In the genomic region with DNA sequence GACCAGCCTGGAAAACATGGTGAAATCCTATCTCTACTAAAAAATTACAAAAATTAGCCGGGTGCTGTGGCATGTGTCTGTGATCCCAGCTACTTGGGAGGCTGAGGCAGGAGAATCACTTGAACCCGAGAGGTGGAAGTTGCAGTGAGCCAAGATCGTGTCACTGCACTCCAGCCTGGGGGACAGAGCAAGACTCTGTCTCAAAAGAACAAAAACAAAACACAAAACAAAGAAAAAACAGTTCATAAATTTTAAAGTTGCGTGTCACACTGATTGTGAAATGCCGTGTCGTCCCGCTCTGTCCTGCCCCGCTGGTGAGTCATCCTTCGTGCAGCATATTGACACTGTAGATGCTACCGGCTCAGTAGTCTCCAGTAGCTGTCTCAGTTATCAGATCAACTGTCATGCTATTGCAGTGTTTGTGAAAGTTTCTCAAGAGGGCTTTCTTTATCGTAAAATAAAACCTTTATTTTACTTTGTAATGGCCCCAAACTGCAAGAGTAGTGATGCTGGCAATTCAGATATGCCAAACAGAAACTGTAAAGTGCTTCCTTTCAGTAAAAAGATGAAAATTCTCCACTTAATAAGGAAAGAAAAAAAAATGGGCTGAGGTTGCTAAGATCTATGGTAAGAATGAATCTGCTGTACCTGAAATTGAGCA, we compare ENCODE assay signal across 12 cellular contexts. TPM values are rescaled to one million over a fixed set of nuclear protein-coding genes. Genes with fewer than 3 reads are reported as not detected.
DNase-seq lines count a peak whose midpoint lies in the region; ATAC-seq, FAIRE-seq and TF ChIP-seq lines count a peak whose summit lies in the region.
"Had no signal": no experiment of that assay in that cellular context is flagged by ENCODE, and none has a peak within 500 bp of the region (broad histone marks: within the 10 kb centered on the region; RNA-seq: fewer than 3 reads in every experiment).

No MANE protein-coding gene starts in this region.

- no peaks in the 10 kb centered on the region for H3K36me3 Mint-ChIP-seq in activated naive CD8-positive, alpha-beta T cell treated with anti-CD3 and anti-CD28 coated beads for 36 hours
- H3K36me3 Mint-ChIP-seq: natural killer cell had no signal

- H3K4me3 ChIP-seq in SJSA1 = 0 out of 2 replicates have a peak overlapping the region, but pooled peaks have one; percentile 2
- no peak overlapping the region for H3K4me3 ChIP-seq in gastroesophageal sphincter
- H3K4me3 ChIP-seq: tibial artery had no signal

- H3K27ac Mint-ChIP-seq in activated naive CD8-positive, alpha-beta T cell treated with anti-CD3 and anti-CD28 coated beads for 36 hours = no peak overlapping the region
- H3K27ac Mint-ChIP-seq: activated naive CD4-positive, alpha-beta T cell treated with anti-CD3 and anti-CD28 coated beads, Interleukin-2, amount 50 U/mL, for 24 hours; natural killer cell had no signal

- H3K4me1 Mint-ChIP-seq in activated naive CD8-positive, alpha-beta T cell treated with anti-CD3 and anti-CD28 coated beads for 36 hours = no peaks in the 10 kb centered on the region
- H3K4me1 Mint-ChIP-seq: activated naive CD4-positive, alpha-beta T cell treated with anti-CD3 and anti-CD28 coated beads, Interleukin-2, amount 50 U/mL, for 24 hours; natural killer cell had no signal

- 36 to 49% methylated on average over 8 to 11 of the region's 11 CpGs for WGBS in gastroesophageal sphincter (ENCODE audit: low coverage in 1 of 2), 2 donors

- peak; percentile 7 for DNase-seq in stimulated activated naive CD4-positive, alpha-beta T cell treated with Interleukin-2 at 50 U/mL for 16 hours (lab: John Stamatoyannopoulos, UW)
- no peak for DNase-seq in stimulated activated naive CD4-positive, alpha-beta T cell (lab: John Stamatoyannopoulos, UW)
- DNase-seq in SJSA1 (ENCODE audit: low read depth in 1 of 2, low spot score in 2 of 2) (peak; percentile 81 to 86), urothelium cell line (ENCODE audit: low spot score) (peak; percentile 69), germinal center (ENCODE audit: low spot score) (no peak)
- no peak for DNase-seq in activated naive CD8-positive, alpha-beta T cell treated with anti-CD3 and anti-CD28 coated beads for 36 hours
- no peak for DNase-seq in central memory CD4-positive, alpha-beta T cell
- DNase-seq: natural killer cell had no signal

- H3K9me3 ChIP-seq in SJSA1 (replicated peaks) (no peaks in the 10 kb centered on the region), gastroesophageal sphincter (no peaks in the 10 kb centered on the region)
- H3K9me3 ChIP-seq: tibial artery had no signal

- ATAC-seq in gastroesophageal sphincter = peak; percentile 50

- FAIRE-seq in urothelium cell line (lab: Jason Lieb, UNC) = peak; percentile 90
- FAIRE-seq: G401.6 had no signal

- H3K27me3 ChIP-seq in SJSA1 (replicated peaks) = no peaks in the 10 kb centered on the region
- H3K27me3 ChIP-seq in gastroesophageal sphincter = peaks cover 82% of the 10 kb centered on the region

- peak overlapping the region; percentile 70 for H3K27ac ChIP-seq in SJSA1
- H3K27ac ChIP-seq in gastroesophageal sphincter = no peak overlapping the region
- H3K27ac ChIP-seq: tibial artery had no signal

- H3K4me3 Mint-ChIP-seq in activated naive CD8-positive, alpha-beta T cell treated with anti-CD3 and anti-CD28 coated beads for 36 hours = no peak overlapping the region
- H3K4me3 Mint-ChIP-seq: activated naive CD4-positive, alpha-beta T cell treated with anti-CD3 and anti-CD28 coated beads, Interleukin-2, amount 50 U/mL, for 24 hours; natural killer cell had no signal

- TF ChIP-seq EP300 in gastroesophageal sphincter (IDR thresholded peaks at IDR 0.05) = no peak

- no peak for TF ChIP-seq CTCF in gastroesophageal sphincter (IDR thresholded peaks at IDR 0.05)

- H3K9me3 Mint-ChIP-seq in activated naive CD8-positive, alpha-beta T cell treated with anti-CD3 and anti-CD28 coated beads for 36 hours = no peaks in the 10 kb centered on the region
- H3K9me3 Mint-ChIP-seq: activated naive CD4-positive, alpha-beta T cell treated with anti-CD3 and anti-CD28 coated beads, Interleukin-2, amount 50 U/mL, for 24 hours; natural killer cell had no signal

- no peaks in the 10 kb centered on the region for H3K36me3 ChIP-seq in SJSA1
- H3K36me3 ChIP-seq in gastroesophageal sphincter = no peaks in the 10 kb centered on the region
- H3K36me3 ChIP-seq: tibial artery had no signal

- H3K4me1 ChIP-seq in SJSA1 (replicated peaks) = peaks cover 30% of the 10 kb centered on the region
- no peaks in the 10 kb centered on the region for H3K4me1 ChIP-seq in gastroesophageal sphincter

- TF ChIP-seq POLR2A in gastroesophageal sphincter (IDR thresholded peaks at IDR 0.05) = no peak

- peaks cover 79% of the 10 kb centered on the region for H3K27me3 Mint-ChIP-seq in activated naive CD8-positive, alpha-beta T cell treated with anti-CD3 and anti-CD28 coated beads for 36 hours

RNA-seq across cellular contexts. Expression of gene IGFL1, which starts 36.4 kb away (rescaled TPM):
- total RNA-seq in SJSA1 (2014; rRNA removed; shearing (Covaris generic)) = not detected in 2 replicates
- total RNA-seq in gastroesophageal sphincter = 1 to 10 TPM in 1 of 4 donors, not detected in 3; 1.2 TPM
- total RNA-seq in activated naive CD8-positive, alpha-beta T cell treated with anti-CD3 and anti-CD28 coated beads for 36 hours = not detected
- total RNA-seq: natural killer cell had no signal

RNA-seq across cellular contexts. Expression of gene IGFL2, which starts 45.1 kb away (rescaled TPM):
- total RNA-seq in SJSA1 (2014; rRNA removed; shearing (Covaris generic)) = not detected in 2 replicates
- total RNA-seq in gastroesophageal sphincter = not detected
- total RNA-seq in activated naive CD8-positive, alpha-beta T cell treated with anti-CD3 and anti-CD28 coated beads for 36 hours = not detected
- total RNA-seq: natural killer cell had no signal

Comparison
In these comparisons a context has a peak if more than half of its experiments do, and no peak if none do; other contexts are left out.
1. DNase-seq: peak in stimulated activated naive CD4-positive, alpha-beta T cell treated with Interleukin-2 at 50 U/mL for 16 hours (single experiment), SJSA1 (2 of 2) and urothelium cell line (single experiment); none in stimulated activated naive CD4-positive, alpha-beta T cell (0 of 6), germinal center (single experiment), activated naive CD8-positive, alpha-beta T cell treated with anti-CD3 and anti-CD28 coated beads for 36 hours (single experiment) and central memory CD4-positive, alpha-beta T cell (single experiment).